ENCODE assay signal across 14 cellular contexts in the genomic region with DNA sequence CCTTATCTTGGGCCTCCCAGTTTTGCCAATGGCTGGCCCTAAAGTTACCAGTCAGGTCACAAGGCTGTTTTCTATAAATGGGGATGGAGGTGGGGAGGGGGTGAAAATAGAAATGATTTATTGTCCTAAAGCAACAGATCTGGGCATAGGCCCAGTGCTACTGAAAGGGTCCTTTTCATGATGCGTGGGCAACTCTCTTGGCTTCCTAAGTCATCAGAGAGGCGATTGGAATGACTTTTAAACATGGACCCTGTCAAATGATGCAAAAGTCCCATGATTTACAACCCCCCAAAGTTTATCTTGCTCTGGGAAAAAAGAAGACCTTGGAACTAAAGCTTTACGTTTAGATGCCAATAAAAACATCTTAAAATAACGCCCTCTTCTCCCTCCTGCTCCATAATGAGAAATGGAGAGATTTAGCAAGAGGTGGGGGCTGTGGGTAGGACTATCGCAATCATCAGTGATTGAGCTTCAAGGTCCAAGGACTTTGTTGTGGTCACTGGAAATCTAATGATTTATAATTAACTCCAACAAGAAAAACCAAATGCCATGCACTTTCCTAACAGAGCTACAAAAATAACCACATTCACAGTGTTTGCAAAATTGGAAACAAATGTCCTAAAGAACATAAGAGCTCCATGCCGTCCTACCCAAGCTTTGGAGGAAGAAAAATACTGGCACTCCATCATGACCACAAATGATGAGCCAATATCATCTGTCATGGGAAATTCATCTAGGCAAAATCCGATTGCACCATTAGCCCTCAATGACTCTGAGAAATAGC.
DNase-seq lines count a peak whose midpoint lies in the region; ATAC-seq, FAIRE-seq and TF ChIP-seq lines count a peak whose summit lies in the region.
"Had no signal": no experiment of that assay in that cellular context is flagged by ENCODE, and none has a peak within 500 bp of the region (broad histone marks: within the 10 kb centered on the region; RNA-seq: fewer than 3 reads in every experiment).

No MANE protein-coding gene starts in this region.

- H3K36me3 ChIP-seq in bronchial epithelial cell (ENCODE audit: control insufficient read depth, insufficient read depth, low read length) (no peaks in the 10 kb centered on the region), kidney epithelial cell (ENCODE audit: control insufficient read depth, insufficient read depth, low read length) (no peaks in the 10 kb centered on the region), HAP-1 (replicated peaks) (no peaks in the 10 kb centered on the region), sigmoid colon (no peaks in the 10 kb centered on the region)

- TF ChIP-seq CTCF in bronchial epithelial cell (IDR thresholded peaks at IDR 0.05; ENCODE audit: insufficient read depth, low read length, severe bottlenecking) (no peak), kidney epithelial cell (IDR thresholded peaks at IDR 0.05; ENCODE audit: insufficient read depth, low read length, poor library complexity, severe bottlenecking) (no peak), sigmoid colon (IDR thresholded peaks at IDR 0.05) (no peak), GM13976 (IDR thresholded peaks at IDR 0.05; ENCODE audit: borderline replicate concordance, control extremely low read depth, extremely low read depth, insufficient read depth, missing control alignments) (no peak)

- ATAC-seq in HG02885 (IDR thresholded peaks at IDR 0.05; ENCODE audit: poor library complexity, unreplicated experiment): no peak

- no peak for TF ChIP-seq EP300 in sigmoid colon (IDR thresholded peaks at IDR 0.05)

- FAIRE-seq in bronchial epithelial cell (lab: Jason Lieb, UNC): peak; percentile 23

- H3K4me1 ChIP-seq in HAP-1 (peaks cover 19% of the 10 kb centered on the region), sigmoid colon (no peaks in the 10 kb centered on the region)

- no peak for TF ChIP-seq POLR2A in sigmoid colon (IDR thresholded peaks at IDR 0.05)

- intact Hi-C loops in sigmoid colon (cut with DNase I): no loop called here

- H3K4me3 ChIP-seq in bronchial epithelial cell (ENCODE audit: low read depth, low read length) (no peak overlapping the region), kidney epithelial cell (ENCODE audit: low read depth, low read length) (no peak overlapping the region), HAP-1 (no peak overlapping the region), sigmoid colon (no peak overlapping the region)

- H3K27me3 ChIP-seq in bronchial epithelial cell (ENCODE audit: control insufficient read depth, insufficient read depth, low read length) (no peaks in the 10 kb centered on the region), kidney epithelial cell (ENCODE audit: control insufficient read depth, insufficient read depth, low read length) (no peaks in the 10 kb centered on the region), HAP-1 (ENCODE audit: low read depth) (no peaks in the 10 kb centered on the region), sigmoid colon (no peaks in the 10 kb centered on the region)

- H3K9me3 ChIP-seq in HAP-1: no peaks in the 10 kb centered on the region
- H3K9me3 ChIP-seq in sigmoid colon: no peaks in the 10 kb centered on the region

- in situ Hi-C loops in HAP-1 (cut with MboI; ENCODE audit: low sequenced_read_pairs) (no loop called here), GM13976 (cut with MboI; ENCODE audit: low sequenced_read_pairs, unreplicated experiment) (no loop called here)

- WGBS in sigmoid colon, 2 donors: 49 to 73% methylated on average over 7 of the region's 7 CpGs

- DNase-seq in GM03348 (ENCODE audit: low spot score) (peak; percentile 74), bronchial epithelial cell (ENCODE audit: low read depth) (no peak), kidney epithelial cell (ENCODE audit: low read depth) (peak; percentile 31), superior temporal gyrus (ENCODE audit: extremely low spot score) (peak; percentile 54), HAP-1 (ENCODE audit: low spot score in 2 of 2) (no peak), sigmoid colon (no peak), GM13976 (ENCODE audit: low spot score) (no peak)
- DNase-seq: activated naive CD4-positive, alpha-beta T cell treated with anti-CD3 and anti-CD28 coated beads, Interleukin-2, amount 50 U/mL, for 16 hours; CD4-positive, alpha-beta T cell; MV-4-11; NK-92 treated with Interleukin-12 subunit alpha and Interleukin-12 subunit beta, amount 100 ng/mL, for 24 hours; SHP77 treated with DMSO at 0.1 percent for 48 hours; stimulated activated CD4-positive, alpha-beta T cell treated with anti-CD3 and anti-CD28 coated beads, Interleukin-2, amount 100 ng/mL, for 24 hours had no signal

- no peak overlapping the region for H3K27ac ChIP-seq in sigmoid colon

Comparison
In these comparisons a context has a peak if more than half of its experiments do, and no peak if none do; other contexts are left out.
1. DNase-seq: peak in GM03348 (single experiment), kidney epithelial cell (single experiment) and superior temporal gyrus (single experiment); none in bronchial epithelial cell (single experiment), HAP-1 (0 of 2), sigmoid colon (single experiment) and GM13976 (single experiment).